ENCODE assay signal across 22 cellular contexts in the genomic region with DNA sequence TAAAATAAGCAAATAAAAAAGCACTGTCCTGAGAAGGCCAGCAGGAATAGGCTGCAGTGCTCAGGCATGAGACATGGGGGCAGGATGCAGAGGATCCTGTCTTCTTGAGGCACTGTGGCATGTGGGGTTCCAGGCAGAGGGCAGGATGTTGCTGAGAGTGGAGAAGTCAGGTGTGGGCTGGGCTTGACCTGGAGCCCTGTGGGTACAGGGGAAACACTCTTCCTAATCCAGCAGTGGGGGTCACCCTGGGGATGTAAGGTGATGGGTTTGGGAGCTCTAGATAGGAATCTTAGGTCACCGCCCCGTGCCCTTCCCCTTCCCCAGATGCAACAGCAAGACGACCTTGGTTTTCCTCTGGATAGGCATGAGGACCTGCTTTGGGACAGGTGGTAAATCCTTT. TPM values are rescaled to one million over a fixed set of nuclear protein-coding genes. Genes with fewer than 3 reads are reported as not detected.
DNase-seq lines count a peak whose midpoint lies in the region; ATAC-seq and TF ChIP-seq lines count a peak whose summit lies in the region.
"Had no signal": no experiment of that assay in that cellular context is flagged by ENCODE, and none has a peak within 500 bp of the region (broad histone marks: within the 10 kb centered on the region; RNA-seq: fewer than 3 reads in every experiment).

No MANE protein-coding gene starts in this region.

- no peak overlapping the region for H3K18ac ChIP-seq in neuronal stem cell (ENCODE audit: low read length)

- no peaks in the 10 kb centered on the region for H3K79me2 ChIP-seq in SK-N-SH (ENCODE audit: insufficient read depth)

- H2BK5ac ChIP-seq in neuronal stem cell (ENCODE audit: low read length), result no peak overlapping the region

- H3K27ac Mint-ChIP-seq in activated naive CD8-positive, alpha-beta T cell treated with anti-CD3 and anti-CD28 coated beads, Interleukin-2, amount 50 U/mL, for 24 hours, result peak overlapping the region; percentile 56
- H3K27ac Mint-ChIP-seq: B cell, IgD-negative memory B cell had no signal

- POLR2A ChIA-PET in SK-N-SH (lab: Yijun Ruan, JAX), result no interaction called here

- H3K79me1 ChIP-seq in neuronal stem cell (ENCODE audit: low read depth, low read length), result peaks cover 2% of the 10 kb centered on the region

- H3K4me2 ChIP-seq in neuronal stem cell (ENCODE audit: insufficient read depth, low read length, poor library complexity, severe bottlenecking) (no peak overlapping the region), SK-N-SH (no peak overlapping the region)

- no peak for TF ChIP-seq EP300 in SK-N-SH (IDR thresholded peaks at IDR 0.05; ENCODE audit: borderline replicate concordance in 1 of 2, low read depth in 1 of 2, low read length in 1 of 2)

- peak; percentile 25 for DNase-seq in activated effector memory CD4-positive, alpha-beta T cell treated with anti-CD3 and anti-CD28 coated beads, Interleukin-2, amount 50 U/mL, for 16 hours
- DNase-seq in activated effector memory CD4-positive, alpha-beta T cell treated with Interleukin-2 at 50 U/mL for 16 hours, result no peak
- no peak for DNase-seq in activated naive CD8-positive, alpha-beta T cell treated with anti-CD3 and anti-CD28 coated beads, Interleukin-2, amount 50 U/mL, for 24 hours
- DNase-seq in neuronal stem cell (ENCODE audit: low spot score) (no peak), substantia nigra (lab: John Stamatoyannopoulos, UW) (no peak), SW 1271 (lab: John Stamatoyannopoulos, UW) (no peak), SK-N-SH (no peak), ureter (ENCODE audit: low spot score) (no peak)
- DNase-seq: 8988T; CD4-positive, CD25-positive, alpha-beta regulatory T cell; GM23248; Kasumi-1; MG63; NCI-H1092; NCI-H1436 treated with DMSO at 0.1 percent for 48 hours; NCI-H2029; NCI-H345; NCI-H524 treated with DMSO at 0.1 percent for 48 hours had no signal

- TF ChIP-seq CTCF in SK-N-SH (IDR thresholded peaks at IDR 0.05), result no peak

- peak overlapping the region; percentile 21 for H3K14ac ChIP-seq in neuronal stem cell (ENCODE audit: low read length)

- H3K9ac ChIP-seq in neuronal stem cell (ENCODE audit: low read depth, low read length, poor library complexity) (no peak overlapping the region), SK-N-SH (no peak overlapping the region)
- H3K9ac ChIP-seq: GM23248 had no signal

- peaks cover 24 to 44% of the 10 kb centered on the region in 2 donors for H3K36me3 ChIP-seq in neuronal stem cell (replicated peaks in 1 of 2; ENCODE audit: control insufficient read depth in 2 of 2, insufficient read depth in 2 of 2, low read length in 2 of 2)
- peaks cover 10 to 25% of the 10 kb centered on the region in 2 experiments for H3K36me3 ChIP-seq in SK-N-SH (replicated peaks in 1 of 2; ENCODE audit: control insufficient read depth in 1 of 2, insufficient read depth in 2 of 2, low read length in 1 of 2)

- no CpG with 5 or more reads among the region's 3 CpGs for WGBS in neuronal stem cell (ENCODE audit: extremely low coverage in 2 of 2, insufficient read length in 2 of 2, insufficient replicate concordance in 1 of 2), 2 donors
- WGBS in SK-N-SH (ENCODE audit: low lambda C conversion rate), result 80% methylated on average over 1 of the region's 3 CpGs

- no peaks in the 10 kb centered on the region for H3K4me1 Mint-ChIP-seq in activated naive CD8-positive, alpha-beta T cell treated with anti-CD3 and anti-CD28 coated beads, Interleukin-2, amount 50 U/mL, for 24 hours

- no peak overlapping the region for H2BK12ac ChIP-seq in neuronal stem cell (ENCODE audit: low read length)

- no peak overlapping the region for H2AFZ ChIP-seq in neuronal stem cell (ENCODE audit: low read length)
- no peak overlapping the region for H2AFZ ChIP-seq in SK-N-SH (ENCODE audit: low read depth)
- H2AFZ ChIP-seq: GM23248 had no signal

- no peaks in the 10 kb centered on the region for H4K20me1 ChIP-seq in SK-N-SH (ENCODE audit: insufficient read depth)

- no peak overlapping the region for H3K4me3 Mint-ChIP-seq in activated naive CD8-positive, alpha-beta T cell treated with anti-CD3 and anti-CD28 coated beads, Interleukin-2, amount 50 U/mL, for 24 hours
- H3K4me3 Mint-ChIP-seq: B cell; CD4-positive, CD25-positive, alpha-beta regulatory T cell; IgD-negative memory B cell had no signal

- no peaks in the 10 kb centered on the region for H3K9me2 ChIP-seq in SK-N-SH

- H3K4ac ChIP-seq in neuronal stem cell (ENCODE audit: low read length), result no peak overlapping the region

- H4K91ac ChIP-seq in neuronal stem cell (ENCODE audit: low read depth, low read length, poor library complexity), result no peak overlapping the region

- TF ChIP-seq RAD21 in SK-N-SH (IDR thresholded peaks at IDR 0.05; ENCODE audit: low read length), result no peak

- H3K9me3 Mint-ChIP-seq in activated naive CD8-positive, alpha-beta T cell treated with anti-CD3 and anti-CD28 coated beads, Interleukin-2, amount 50 U/mL, for 24 hours, result no peaks in the 10 kb centered on the region
- H3K9me3 Mint-ChIP-seq: CD4-positive, CD25-positive, alpha-beta regulatory T cell; IgD-negative memory B cell had no signal

- H4K8ac ChIP-seq in neuronal stem cell (ENCODE audit: low read depth, low read length), result no peak overlapping the region

- H3K9me3 ChIP-seq in neuronal stem cell (replicated peaks in 1 of 2; ENCODE audit: control insufficient read depth in 2 of 2, insufficient read depth in 1 of 2, low read depth in 1 of 2, low read length in 2 of 2) (no peaks in the 10 kb centered on the region), SK-N-SH (no peaks in the 10 kb centered on the region)
- H3K9me3 ChIP-seq: Caco-2, HAP-1, MG63 had no signal

- H2BK15ac ChIP-seq in neuronal stem cell (ENCODE audit: low read length), result no peak overlapping the region

- CTCF ChIA-PET in SK-N-SH (lab: Yijun Ruan, JAX), result interaction anchor here (0.9 to 3.4 kb wide), 5 partner anchors 15 to 114 kb away, joined by 3 to 30 read pairs (median 7); partner anchors contain the start of genes NIPSNAP2 and PHKG1

- no peaks in the 10 kb centered on the region for H3K27me3 Mint-ChIP-seq in activated naive CD8-positive, alpha-beta T cell treated with anti-CD3 and anti-CD28 coated beads, Interleukin-2, amount 50 U/mL, for 24 hours
- H3K27me3 Mint-ChIP-seq: B cell; CD4-positive, CD25-positive, alpha-beta regulatory T cell; IgD-negative memory B cell had no signal

- H3K27me3 ChIP-seq in neuronal stem cell (ENCODE audit: control insufficient read depth in 3 of 3, insufficient read depth in 3 of 3, low read depth in 1 of 3, low read length in 3 of 3) (no peaks in the 10 kb centered on the region), SK-N-SH (ENCODE audit: insufficient read depth) (no peaks in the 10 kb centered on the region)
- H3K27me3 ChIP-seq: MG63 had no signal

- H3K4me3 ChIP-seq in neuronal stem cell (ENCODE audit: low read length in 2 of 2), result no peak overlapping the region
- H3K4me3 ChIP-seq in SK-N-SH (ENCODE audit: low read depth in 2 of 2, low read length in 1 of 2), result no peak overlapping the region
- H3K4me3 ChIP-seq: GM23248, HAP-1, MG63 had no signal

- H2AK5ac ChIP-seq in neuronal stem cell (ENCODE audit: low read depth, low read length), result no peak overlapping the region

- H3K4me1 ChIP-seq in neuronal stem cell (ENCODE audit: control insufficient read depth in 2 of 2, insufficient read depth in 1 of 2, low read depth in 1 of 2, low read length in 2 of 2) (no peaks in the 10 kb centered on the region), SK-N-SH (ENCODE audit: control insufficient read depth in 1 of 2, insufficient read depth in 2 of 2, low read depth in 1 of 2, low read length in 1 of 2) (peaks cover 11 to 25% of the 10 kb centered on the region in 2 experiments; a peak in 3 of 4 replicates)
- H3K4me1 ChIP-seq: Caco-2, HAP-1 had no signal

- no peak overlapping the region for H2BK120ac ChIP-seq in neuronal stem cell (ENCODE audit: low read depth, low read length)

- no peak for ATAC-seq in activated naive CD8-positive, alpha-beta T cell treated with anti-CD3 and anti-CD28 coated beads, Interleukin-2, amount 50 U/mL, for 24 hours

- H3K23ac ChIP-seq in neuronal stem cell (ENCODE audit: low read depth, low read length, poor library complexity), result no peak overlapping the region

- peaks cover 30% of the 10 kb centered on the region for H3K36me3 Mint-ChIP-seq in activated naive CD8-positive, alpha-beta T cell treated with anti-CD3 and anti-CD28 coated beads, Interleukin-2, amount 50 U/mL, for 24 hours (ENCODE audit: low read depth)

- H3F3A ChIP-seq in SK-N-SH (replicated peaks; ENCODE audit: insufficient read depth), result peaks cover 8% of the 10 kb centered on the region

- H3K27ac ChIP-seq in neuronal stem cell (replicated peaks; ENCODE audit: low read length) (no peak overlapping the region), substantia nigra (ENCODE audit: low read depth, low read length, poor library complexity, severe bottlenecking) (peak overlapping the region; percentile 75), SK-N-SH (ENCODE audit: low read depth in 2 of 2, low read length in 1 of 2) (no peak overlapping the region)
- H3K27ac ChIP-seq: GM23248 had no signal

TF ChIP-seq in SK-N-SH, 30 proteins besides CTCF, POLR2A, EP300 and RAD21 (continues in another document):
- no peak for TF ChIP-seq JUND (IDR thresholded peaks at IDR 0.05)
- no peak for TF ChIP-seq CHD2 (IDR thresholded peaks at IDR 0.05; ENCODE audit: low read length, partially characterized antibody)

RNA-seq across cellular contexts. Expression of gene SUMF2, which starts 13.6 kb away (rescaled TPM):
- 53.2 TPM for polyA plus RNA-seq in neuronal stem cell (2013, experiment 1 of 2)
- 51.7 TPM for polyA plus RNA-seq in neuronal stem cell (2013, experiment 2 of 2)
- 130 and 162 TPM in 2 replicates for polyA plus RNA-seq in SK-N-SH (2012; rRNA removed)
- polyA plus RNA-seq in SK-N-SH (2012; cell fraction: cytosol; rRNA removed), result 82.7 and 115 TPM in 2 replicates
- 182 and 258 TPM in 2 replicates for polyA plus RNA-seq in SK-N-SH (2012; cell fraction: nucleus; rRNA removed)
- total RNA-seq in ureter, result 165 TPM

RNA-seq across cellular contexts. Expression of gene PHKG1, which starts 15.1 kb away (rescaled TPM):
- 0.10 TPM for polyA plus RNA-seq in neuronal stem cell (2013, experiment 1 of 2)
- polyA plus RNA-seq in neuronal stem cell (2013, experiment 2 of 2), result 0.10 TPM
- polyA plus RNA-seq in SK-N-SH (2012; rRNA removed), result 0.91 and 2.5 TPM in 2 replicates
- polyA plus RNA-seq in SK-N-SH (2012; cell fraction: cytosol; rRNA removed), result 0.46 and 0.75 TPM in 2 replicates
- 6.1 and 7.6 TPM in 2 replicates for polyA plus RNA-seq in SK-N-SH (2012; cell fraction: nucleus; rRNA removed)
- 3.1 TPM for total RNA-seq in ureter
- polyA plus RNA-seq: IgD-negative memory B cell had no signal

RNA-seq across cellular contexts. Expression of gene CCT6A, which starts 26.1 kb away (rescaled TPM):
- 217 TPM for polyA plus RNA-seq in neuronal stem cell (2013, experiment 1 of 2)
- polyA plus RNA-seq in neuronal stem cell (2013, experiment 2 of 2), result 218 TPM
- 221 and 345 TPM in 2 replicates for polyA plus RNA-seq in SK-N-SH (2012; rRNA removed)
- polyA plus RNA-seq in SK-N-SH (2012; cell fraction: cytosol; rRNA removed), result 338 and 380 TPM in 2 replicates
- 175 and 324 TPM in 2 replicates for polyA plus RNA-seq in SK-N-SH (2012; cell fraction: nucleus; rRNA removed)
- 121 TPM for total RNA-seq in ureter

RNA-seq across cellular contexts. Expression of gene PSPH, which starts 26.4 kb away (rescaled TPM):
- polyA plus RNA-seq in neuronal stem cell (2013, experiment 1 of 2), result 18.7 TPM
- 19.1 TPM for polyA plus RNA-seq in neuronal stem cell (2013, experiment 2 of 2)
- polyA plus RNA-seq in SK-N-SH (2012; rRNA removed), result 42.0 and 50.5 TPM in 2 replicates
- polyA plus RNA-seq in SK-N-SH (2012; cell fraction: cytosol; rRNA removed), result 39.5 and 46.6 TPM in 2 replicates
- 37.2 and 37.3 TPM in 2 replicates for polyA plus RNA-seq in SK-N-SH (2012; cell fraction: nucleus; rRNA removed)
- total RNA-seq in ureter, result 17.1 TPM

RNA-seq across cellular contexts. Expression of gene CHCHD2, which starts 28.6 kb away (rescaled TPM):
- 119 TPM for polyA plus RNA-seq in neuronal stem cell (2013, experiment 1 of 2)
- 119 TPM for polyA plus RNA-seq in neuronal stem cell (2013, experiment 2 of 2)
- polyA plus RNA-seq in SK-N-SH (2012; rRNA removed), result 500 and 624 TPM in 2 replicates
- 487 and 543 TPM in 2 replicates for polyA plus RNA-seq in SK-N-SH (2012; cell fraction: cytosol; rRNA removed)
- polyA plus RNA-seq in SK-N-SH (2012; cell fraction: nucleus; rRNA removed), result 218 and 286 TPM in 2 replicates
- 283 TPM for total RNA-seq in ureter
